In genomic region chr7:44912775-44913347, GRCh38 we compare ENCODE assay signal across 10 cellular contexts. TPM values are rescaled to one million over a fixed set of nuclear protein-coding genes. Genes with fewer than 3 reads are reported as not detected.
A peak's percentile ranks its signal among the peaks of the same experiment; 100 is the strongest.
DNase-seq lines count a peak whose midpoint lies in the region; ATAC-seq lines count a peak whose summit lies in the region.
"Had no signal": no experiment of that assay in that cellular context is flagged by ENCODE, and none has a peak within 500 bp of the region (broad histone marks: within the 10 kb centered on the region; RNA-seq: fewer than 3 reads in every experiment).

No MANE protein-coding gene starts in this region.

- no peak for ATAC-seq in GM19452 (IDR thresholded peaks at IDR 0.05; ENCODE audit: unreplicated experiment)

- DNase-seq in DMS53 (lab: John Stamatoyannopoulos, UW), result peak; percentile 88
- peak; percentile 50 for DNase-seq in NCI-H146 (lab: John Stamatoyannopoulos, UW)
- DNase-seq in astrocyte of the hippocampus (ENCODE audit: low read depth, low spot score), result peak; percentile 6
- DNase-seq in myocyte (ENCODE audit: low read depth), result peak; percentile 61
- no peak for DNase-seq in GM19240 (ENCODE audit: insufficient read length, low spot score)
- DNase-seq in DMS153 treated with DMSO at 0.1 percent for 48 hours (lab: John Stamatoyannopoulos, UW; ENCODE audit: unreplicated experiment), result no peak
- no peak for DNase-seq in COLO829 (ENCODE audit: low spot score)
- DNase-seq: DMS 273 treated with DMSO at 0.1 percent for 48 hours, spleen had no signal

RNA-seq across cellular contexts. Expression of gene PURB, which starts 27.5 kb away (rescaled TPM):
- total RNA-seq in myocyte, result 66.2 and 101 TPM in 2 replicates
- polyA plus RNA-seq in myocyte (2012), result 30.7 TPM

Comparison
In these comparisons a context has a peak if more than half of its experiments do, and no peak if none do; other contexts are left out.
1. DNase-seq: peak in DMS53 (single experiment), NCI-H146 (single experiment), astrocyte of the hippocampus (single experiment) and myocyte (single experiment); none in GM19240 (single experiment), DMS153 treated with DMSO at 0.1 percent for 48 hours (single experiment) and COLO829 (single experiment).